13 cellular contexts compared by ENCODE assay signal in genomic region chr11:12214751-12215150, GRCh38.
DNase-seq lines count a peak whose midpoint lies in the region; ATAC-seq, FAIRE-seq and TF ChIP-seq lines count a peak whose summit lies in the region.
"Had no signal": no experiment of that assay in that cellular context is flagged by ENCODE, and none has a peak within 500 bp of the region (broad histone marks: within the 10 kb centered on the region; RNA-seq: fewer than 3 reads in every experiment).

No MANE protein-coding gene starts in this region.

- peaks cover 75% of the 10 kb centered on the region for H3K36me3 Mint-ChIP-seq in activated naive CD8-positive, alpha-beta T cell treated with anti-CD3 and anti-CD28 coated beads, Interleukin-2, amount 50 U/mL, for 24 hours (ENCODE audit: low read depth)
- H3K36me3 Mint-ChIP-seq in activated naive CD8-positive, alpha-beta T cell treated with anti-CD3 and anti-CD28 coated beads for 36 hours = peaks cover 32% of the 10 kb centered on the region
- peaks cover 87% of the 10 kb centered on the region for H3K36me3 Mint-ChIP-seq in activated T-helper 1 cell treated with anti-CD3 and anti-CD28 coated beads, Interleukin-12 subunit alpha, Interleukin-12 subunit beta, Interleukin-2, Interleukin-4 antibody, amounts not matched to agents 30 ng/mL and 10 ng/mL and 1 ng/mL, durations not matched to agents 14 hours and 24 hours and 36 hours (ENCODE audit: low read depth)

- peaks cover 0 to 44% (median 0%) of the 10 kb centered on the region in 3 donors for H3K4me1 ChIP-seq in gastroesophageal sphincter
- H3K4me1 ChIP-seq in upper lobe of left lung = peaks cover 7 to 41% (median 27%) of the 10 kb centered on the region in 4 donors

- peak overlapping the region; percentile 28 for H3K27ac Mint-ChIP-seq in activated naive CD8-positive, alpha-beta T cell treated with anti-CD3 and anti-CD28 coated beads, Interleukin-2, amount 50 U/mL, for 24 hours
- no peak overlapping the region for H3K27ac Mint-ChIP-seq in activated naive CD8-positive, alpha-beta T cell treated with anti-CD3 and anti-CD28 coated beads for 36 hours
- peak overlapping the region; percentile 20 for H3K27ac Mint-ChIP-seq in activated T-helper 1 cell treated with anti-CD3 and anti-CD28 coated beads, Interleukin-12 subunit alpha, Interleukin-12 subunit beta, Interleukin-2, Interleukin-4 antibody, amounts not matched to agents 30 ng/mL and 10 ng/mL and 1 ng/mL, durations not matched to agents 14 hours and 24 hours and 36 hours

- DNase-seq in activated naive CD8-positive, alpha-beta T cell treated with anti-CD3 and anti-CD28 coated beads, Interleukin-2, amount 50 U/mL, for 24 hours = no peak
- DNase-seq in activated naive CD8-positive, alpha-beta T cell treated with anti-CD3 and anti-CD28 coated beads for 36 hours = no peak
- no peak for DNase-seq in activated T-helper 1 cell treated with anti-CD3 and anti-CD28 coated beads, Interleukin-12 subunit alpha, Interleukin-12 subunit beta, Interleukin-2, Interleukin-4 antibody, amounts not matched to agents 30 ng/mL and 10 ng/mL and 1 ng/mL, durations not matched to agents 14 hours and 24 hours and 36 hours (ENCODE audit: low spot score)
- no peak for DNase-seq in upper lobe of left lung
- no peak for DNase-seq in GM19239 (ENCODE audit: insufficient read length, low spot score)
- DNase-seq: heart right ventricle; nucleus accumbens; Peyer's patch; stimulated activated CD4-positive, alpha-beta T cell treated with anti-CD3 and anti-CD28 coated beads, Interleukin-15, amount 100 ng/mL, for 24 hours had no signal

- H3K27ac ChIP-seq in gastroesophageal sphincter (peak overlapping the region in 3 of 4 donors; percentile 65 to 85 (median 76)), upper lobe of left lung (peak overlapping the region; percentile 17 to 69 (median 52))
- H3K27ac ChIP-seq: C4-2B, Peyer's patch had no signal

- H3K4me1 Mint-ChIP-seq in activated naive CD8-positive, alpha-beta T cell treated with anti-CD3 and anti-CD28 coated beads, Interleukin-2, amount 50 U/mL, for 24 hours = peaks cover 51% of the 10 kb centered on the region
- peaks cover 22% of the 10 kb centered on the region for H3K4me1 Mint-ChIP-seq in activated naive CD8-positive, alpha-beta T cell treated with anti-CD3 and anti-CD28 coated beads for 36 hours
- peaks cover 62% of the 10 kb centered on the region for H3K4me1 Mint-ChIP-seq in activated T-helper 1 cell treated with anti-CD3 and anti-CD28 coated beads, Interleukin-12 subunit alpha, Interleukin-12 subunit beta, Interleukin-2, Interleukin-4 antibody, amounts not matched to agents 30 ng/mL and 10 ng/mL and 1 ng/mL, durations not matched to agents 14 hours and 24 hours and 36 hours (ENCODE audit: low read depth)

- TF ChIP-seq EP300 in gastroesophageal sphincter (IDR thresholded peaks at IDR 0.05) (no peak), upper lobe of left lung (IDR thresholded peaks at IDR 0.05) (peak in 1 of 4 donors; percentile 48)

- no peaks in the 10 kb centered on the region for H3K9me3 Mint-ChIP-seq in activated naive CD8-positive, alpha-beta T cell treated with anti-CD3 and anti-CD28 coated beads, Interleukin-2, amount 50 U/mL, for 24 hours
- no peaks in the 10 kb centered on the region for H3K9me3 Mint-ChIP-seq in activated naive CD8-positive, alpha-beta T cell treated with anti-CD3 and anti-CD28 coated beads for 36 hours
- no peaks in the 10 kb centered on the region for H3K9me3 Mint-ChIP-seq in activated T-helper 1 cell treated with anti-CD3 and anti-CD28 coated beads, Interleukin-12 subunit alpha, Interleukin-12 subunit beta, Interleukin-2, Interleukin-4 antibody, amounts not matched to agents 30 ng/mL and 10 ng/mL and 1 ng/mL, durations not matched to agents 14 hours and 24 hours and 36 hours

- H3K27me3 Mint-ChIP-seq in activated naive CD8-positive, alpha-beta T cell treated with anti-CD3 and anti-CD28 coated beads, Interleukin-2, amount 50 U/mL, for 24 hours = no peaks in the 10 kb centered on the region
- H3K27me3 Mint-ChIP-seq in activated naive CD8-positive, alpha-beta T cell treated with anti-CD3 and anti-CD28 coated beads for 36 hours = no peaks in the 10 kb centered on the region
- H3K27me3 Mint-ChIP-seq in activated T-helper 1 cell treated with anti-CD3 and anti-CD28 coated beads, Interleukin-12 subunit alpha, Interleukin-12 subunit beta, Interleukin-2, Interleukin-4 antibody, amounts not matched to agents 30 ng/mL and 10 ng/mL and 1 ng/mL, durations not matched to agents 14 hours and 24 hours and 36 hours (ENCODE audit: insufficient read depth) = no peaks in the 10 kb centered on the region

- intact Hi-C loops in activated T-helper 1 cell treated with anti-CD3 and anti-CD28 coated beads, Interleukin-12 subunit alpha, Interleukin-12 subunit beta, Interleukin-2, Interleukin-4 antibody, amounts not matched to agents 30 ng/mL and 10 ng/mL and 1 ng/mL, durations not matched to agents 14 hours and 24 hours and 36 hours (cut with micrococcal nuclease) = loop anchor here (1.0 kb wide), 1 partner anchor 10 kb away; no protein-coding TSS in a partner anchor

- no peak for TF ChIP-seq CTCF in gastroesophageal sphincter (IDR thresholded peaks at IDR 0.05)
- TF ChIP-seq CTCF in upper lobe of left lung (IDR thresholded peaks at IDR 0.05) = no peak

- H3K27me3 ChIP-seq in gastroesophageal sphincter = no peaks in the 10 kb centered on the region
- H3K27me3 ChIP-seq in upper lobe of left lung = no peaks in the 10 kb centered on the region
- H3K27me3 ChIP-seq: heart right ventricle, Peyer's patch had no signal

- H3K36me3 ChIP-seq in gastroesophageal sphincter (peaks cover 0 to 57% of the 10 kb centered on the region in 2 donors), upper lobe of left lung (peaks cover 9 to 67% (median 24%) of the 10 kb centered on the region in 4 donors)

- ATAC-seq in activated naive CD8-positive, alpha-beta T cell treated with anti-CD3 and anti-CD28 coated beads, Interleukin-2, amount 50 U/mL, for 24 hours = no peak
- ATAC-seq in gastroesophageal sphincter (no peak), upper lobe of left lung (ENCODE audit: low FRiP score in 2 of 2) (peak; percentile 5 to 32), GM21515 (IDR thresholded peaks at IDR 0.05; ENCODE audit: unreplicated experiment) (no peak), HG03097 (IDR thresholded peaks at IDR 0.05; ENCODE audit: low FRiP score, unreplicated experiment) (no peak)
- ATAC-seq: heart right ventricle had no signal

- FAIRE-seq in GM19239 (lab: Jason Lieb, UNC) = no peak

- TF ChIP-seq POLR2A in gastroesophageal sphincter (IDR thresholded peaks at IDR 0.05) = no peak
- TF ChIP-seq POLR2A in upper lobe of left lung (IDR thresholded peaks at IDR 0.05) = no peak

- H3K4me3 ChIP-seq in gastroesophageal sphincter = no peak overlapping the region
- H3K4me3 ChIP-seq in upper lobe of left lung = no peak overlapping the region
- H3K4me3 ChIP-seq: heart right ventricle, Peyer's patch had no signal

- H3K9me3 ChIP-seq in gastroesophageal sphincter = no peaks in the 10 kb centered on the region
- H3K9me3 ChIP-seq in upper lobe of left lung = no peaks in the 10 kb centered on the region
- H3K9me3 ChIP-seq: heart right ventricle, Peyer's patch had no signal

- no peak overlapping the region for H3K4me3 Mint-ChIP-seq in activated naive CD8-positive, alpha-beta T cell treated with anti-CD3 and anti-CD28 coated beads, Interleukin-2, amount 50 U/mL, for 24 hours
- no peak overlapping the region for H3K4me3 Mint-ChIP-seq in activated naive CD8-positive, alpha-beta T cell treated with anti-CD3 and anti-CD28 coated beads for 36 hours
- no peak overlapping the region for H3K4me3 Mint-ChIP-seq in activated T-helper 1 cell treated with anti-CD3 and anti-CD28 coated beads, Interleukin-12 subunit alpha, Interleukin-12 subunit beta, Interleukin-2, Interleukin-4 antibody, amounts not matched to agents 30 ng/mL and 10 ng/mL and 1 ng/mL, durations not matched to agents 14 hours and 24 hours and 36 hours

Comparison
In these comparisons a context has a peak if more than half of its experiments do, and no peak if none do; other contexts are left out.
1. ATAC-seq: peak in upper lobe of left lung (2 of 2); none in activated naive CD8-positive, alpha-beta T cell treated with anti-CD3 and anti-CD28 coated beads, Interleukin-2, amount 50 U/mL, for 24 hours (single experiment), gastroesophageal sphincter (single experiment), GM21515 (single experiment) and HG03097 (single experiment).